In the genomic region with DNA sequence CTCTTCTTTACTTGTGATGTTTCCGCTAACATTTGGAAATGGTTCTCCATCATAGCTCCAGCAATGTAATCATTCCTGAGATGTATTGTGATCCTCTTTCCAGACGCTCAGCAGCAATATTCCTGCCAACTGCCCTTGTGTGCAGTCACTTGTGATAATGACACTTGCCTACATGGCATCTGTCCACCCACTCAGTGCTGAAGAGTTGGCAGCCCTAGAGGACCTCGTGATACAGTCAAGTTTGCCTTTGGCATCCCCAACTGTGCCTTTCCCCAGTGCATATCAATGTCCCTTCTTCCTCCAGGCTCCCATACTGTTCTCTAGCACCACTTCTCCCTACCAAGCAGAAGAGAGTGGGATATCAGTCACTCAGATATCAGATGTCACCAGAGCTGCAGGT, we compare ENCODE assay signal across 14 cellular contexts.
DNase-seq lines count a peak whose midpoint lies in the region; ATAC-seq, FAIRE-seq and TF ChIP-seq lines count a peak whose summit lies in the region.
"Had no signal": no experiment of that assay in that cellular context is flagged by ENCODE, and none has a peak within 500 bp of the region (broad histone marks: within the 10 kb centered on the region; RNA-seq: fewer than 3 reads in every experiment).

No MANE protein-coding gene starts in this region.

- H3K9me3 ChIP-seq in A549, result no peaks in the 10 kb centered on the region
- no peaks in the 10 kb centered on the region for H3K9me3 ChIP-seq in HepG2 (ENCODE audit: low read length)
- H3K9me3 ChIP-seq: prostate gland had no signal

- no peak overlapping the region for H3K9ac ChIP-seq in HepG2 (ENCODE audit: insufficient read depth, low read depth, low read length)

- in situ Hi-C loops in HepG2 (cut with HindIII; ENCODE audit: extremely low pct_ligation_motif_present, low pct_unique_long_range_greater_than_20kb), result no loop called here

- CTCF ChIA-PET in A549 (lab: Yijun Ruan, JAX), result interaction anchor here (0.6 to 3.1 kb wide), 6 partner anchors 9 to 86 kb away, joined by 3 to 16 read pairs (median 4); a partner anchor contains a TSS
- CTCF ChIA-PET in HepG2 (lab: Yijun Ruan, JAX; ENCODE audit: low intra/inter-chr PET ratio, low total read pairs), result no interaction called here

- TF ChIP-seq EP300 in A549 (IDR thresholded peaks at IDR 0.05) (no peak), HepG2 (IDR thresholded peaks at IDR 0.05; ENCODE audit: low read depth in 2 of 2, low read length in 2 of 2) (no peak), HepG2 (CRISPR knock-in tag; IDR thresholded peaks at IDR 0.05; ENCODE audit: borderline replicate concordance) (no peak)

- WGBS in A549 (ENCODE audit: missing lambda C conversion rate), result 97% methylated on average over 3 of the region's 3 CpGs
- WGBS in HepG2 (ENCODE audit: low lambda C conversion rate), result 63% methylated on average over 3 of the region's 3 CpGs

- FAIRE-seq in A549 (lab: Jason Lieb, UNC) (no peak), HepG2 (lab: Jason Lieb, UNC) (no peak)
- FAIRE-seq: astrocyte had no signal

- no peaks in the 10 kb centered on the region for H3K79me2 ChIP-seq in HepG2 (ENCODE audit: insufficient read depth, low read length)

- no peak for TF ChIP-seq CTCF in A549 (IDR thresholded peaks at IDR 0.05)
- no peak for TF ChIP-seq CTCF in HepG2 (CRISPR knock-in tag; IDR thresholded peaks at IDR 0.05)

- no peak for TF ChIP-seq POLR2A in A549 (IDR thresholded peaks at IDR 0.05; ENCODE audit: low read length)
- no peak for TF ChIP-seq POLR2A in HepG2 (IDR thresholded peaks at IDR 0.05; ENCODE audit: insufficient read depth in 1 of 2, low read depth in 2 of 2, low read length in 2 of 2)

- intact Hi-C loops in HepG2 (cut with micrococcal nuclease; ENCODE audit: unreplicated experiment), result no loop called here

- H3K4me2 ChIP-seq in A549 (no peak overlapping the region), HepG2 (ENCODE audit: low read depth, low read length) (no peak overlapping the region)

- peak; percentile 7 to 23; a peak in 1 of 6 replicates for ATAC-seq in A549
- ATAC-seq in HepG2, result no peak

- no peaks in the 10 kb centered on the region for H4K20me1 ChIP-seq in HepG2 (ENCODE audit: insufficient read depth, low read length)

- no peaks in the 10 kb centered on the region for H3K36me3 ChIP-seq in HepG2 (replicated peaks in 1 of 2; ENCODE audit: control insufficient read depth in 1 of 2, insufficient read depth in 2 of 2, low read length in 2 of 2)
- H3K36me3 ChIP-seq: prostate gland had no signal

- peaks cover 10% of the 10 kb centered on the region for H3K4me1 ChIP-seq in A549
- H3K4me1 ChIP-seq in HepG2 (ENCODE audit: insufficient read depth, low read length), result peaks cover 12% of the 10 kb centered on the region

- TF ChIP-seq RAD21 in A549 (conservative IDR thresholded peaks at IDR 0.05 in 1 of 2, IDR thresholded peaks at IDR 0.05 in 1 of 2) (no peak), HepG2 (CRISPR knock-in tag; IDR thresholded peaks at IDR 0.05) (no peak)

- no peak for DNase-seq in A549 (ENCODE audit: low read depth in 1 of 2, low spot score in 1 of 2)
- DNase-seq in NCI-H1092 (lab: John Stamatoyannopoulos, UW), result peak; percentile 63
- DNase-seq in cerebellar cortex (ENCODE audit: low spot score), result peak; percentile 83
- no peak for DNase-seq in HepG2 (ENCODE audit: low spot score)
- no peak for DNase-seq in activated CD4-positive, alpha-beta T cell treated with anti-CD3 and anti-CD28 coated beads, Interleukin-2, amount 50 U/mL, for 1 hour
- no peak for DNase-seq in RKO (ENCODE audit: low spot score)
- DNase-seq in NCI-H748 treated with DMSO at 0.1 percent for 48 hours (lab: John Stamatoyannopoulos, UW), result no peak
- DNase-seq in stimulated activated CD4-positive, alpha-beta T cell treated with anti-CD3 and anti-CD28 coated beads, Interleukin-4, amount 100 ng/mL, for 4 hours, result no peak
- DNase-seq: activated CD4-positive, alpha-beta T cell treated with anti-CD3 and anti-CD28 coated beads, Interleukin-2, amount 50 U/mL, for 4 hours; effector CD4-positive, alpha-beta T cell; immature natural killer cell; NCI-H774 had no signal

- BruUV-seq in HepG2 (replicated peaks; lab: Mats Ljungman, UMichigan), result no TSS peak

- H3K27ac ChIP-seq in A549 (peak overlapping the region in 1 of 2 experiments; percentile 32; a peak in 1 of 6 replicates), HepG2 (ENCODE audit: extremely low read length, insufficient read depth, low read length) (no peak overlapping the region)
- H3K27ac ChIP-seq: prostate gland had no signal

- H2AFZ ChIP-seq in HepG2 (ENCODE audit: low read length), result no peak overlapping the region

- H3K4me3 ChIP-seq in A549 (no peak overlapping the region), HepG2 (replicated peaks in 1 of 3; ENCODE audit: insufficient read depth in 1 of 3, low read depth in 2 of 3, low read length in 3 of 3) (no peak overlapping the region)
- H3K4me3 ChIP-seq: prostate gland had no signal

- H3K27me3 ChIP-seq in HepG2 (ENCODE audit: control insufficient read depth in 1 of 2, insufficient read depth in 2 of 2, low read length in 2 of 2), result no peaks in the 10 kb centered on the region

- POLR2A ChIA-PET in A549 (lab: Yijun Ruan, JAX) (no interaction called here), HepG2 (lab: Yijun Ruan, JAX) (no interaction called here)

TF ChIP-seq in A549, 52 proteins besides CTCF, POLR2A, EP300 and RAD21 (continues in another document):
- TF ChIP-seq, protein P1, sequence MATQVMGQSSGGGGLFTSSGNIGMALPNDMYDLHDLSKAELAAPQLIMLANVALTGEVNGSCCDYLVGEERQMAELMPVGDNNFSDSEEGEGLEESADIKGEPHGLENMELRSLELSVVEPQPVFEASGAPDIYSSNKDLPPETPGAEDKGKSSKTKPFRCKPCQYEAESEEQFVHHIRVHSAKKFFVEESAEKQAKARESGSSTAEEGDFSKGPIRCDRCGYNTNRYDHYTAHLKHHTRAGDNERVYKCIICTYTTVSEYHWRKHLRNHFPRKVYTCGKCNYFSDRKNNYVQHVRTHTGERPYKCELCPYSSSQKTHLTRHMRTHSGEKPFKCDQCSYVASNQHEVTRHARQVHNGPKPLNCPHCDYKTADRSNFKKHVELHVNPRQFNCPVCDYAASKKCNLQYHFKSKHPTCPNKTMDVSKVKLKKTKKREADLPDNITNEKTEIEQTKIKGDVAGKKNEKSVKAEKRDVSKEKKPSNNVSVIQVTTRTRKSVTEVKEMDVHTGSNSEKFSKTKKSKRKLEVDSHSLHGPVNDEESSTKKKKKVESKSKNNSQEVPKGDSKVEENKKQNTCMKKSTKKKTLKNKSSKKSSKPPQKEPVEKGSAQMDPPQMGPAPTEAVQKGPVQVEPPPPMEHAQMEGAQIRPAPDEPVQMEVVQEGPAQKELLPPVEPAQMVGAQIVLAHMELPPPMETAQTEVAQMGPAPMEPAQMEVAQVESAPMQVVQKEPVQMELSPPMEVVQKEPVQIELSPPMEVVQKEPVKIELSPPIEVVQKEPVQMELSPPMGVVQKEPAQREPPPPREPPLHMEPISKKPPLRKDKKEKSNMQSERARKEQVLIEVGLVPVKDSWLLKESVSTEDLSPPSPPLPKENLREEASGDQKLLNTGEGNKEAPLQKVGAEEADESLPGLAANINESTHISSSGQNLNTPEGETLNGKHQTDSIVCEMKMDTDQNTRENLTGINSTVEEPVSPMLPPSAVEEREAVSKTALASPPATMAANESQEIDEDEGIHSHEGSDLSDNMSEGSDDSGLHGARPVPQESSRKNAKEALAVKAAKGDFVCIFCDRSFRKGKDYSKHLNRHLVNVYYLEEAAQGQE (IDR thresholded peaks at IDR 0.05), result peak; percentile 50; the same call in 1 of the 2 replicates

TF ChIP-seq in HepG2, 621 proteins besides CTCF, POLR2A, EP300 and RAD21 (continues in another document):
- no peak for TF ChIP-seq MTF1 (CRISPR knock-in tag; IDR thresholded peaks at IDR 0.05)
- TF ChIP-seq, protein P2, sequence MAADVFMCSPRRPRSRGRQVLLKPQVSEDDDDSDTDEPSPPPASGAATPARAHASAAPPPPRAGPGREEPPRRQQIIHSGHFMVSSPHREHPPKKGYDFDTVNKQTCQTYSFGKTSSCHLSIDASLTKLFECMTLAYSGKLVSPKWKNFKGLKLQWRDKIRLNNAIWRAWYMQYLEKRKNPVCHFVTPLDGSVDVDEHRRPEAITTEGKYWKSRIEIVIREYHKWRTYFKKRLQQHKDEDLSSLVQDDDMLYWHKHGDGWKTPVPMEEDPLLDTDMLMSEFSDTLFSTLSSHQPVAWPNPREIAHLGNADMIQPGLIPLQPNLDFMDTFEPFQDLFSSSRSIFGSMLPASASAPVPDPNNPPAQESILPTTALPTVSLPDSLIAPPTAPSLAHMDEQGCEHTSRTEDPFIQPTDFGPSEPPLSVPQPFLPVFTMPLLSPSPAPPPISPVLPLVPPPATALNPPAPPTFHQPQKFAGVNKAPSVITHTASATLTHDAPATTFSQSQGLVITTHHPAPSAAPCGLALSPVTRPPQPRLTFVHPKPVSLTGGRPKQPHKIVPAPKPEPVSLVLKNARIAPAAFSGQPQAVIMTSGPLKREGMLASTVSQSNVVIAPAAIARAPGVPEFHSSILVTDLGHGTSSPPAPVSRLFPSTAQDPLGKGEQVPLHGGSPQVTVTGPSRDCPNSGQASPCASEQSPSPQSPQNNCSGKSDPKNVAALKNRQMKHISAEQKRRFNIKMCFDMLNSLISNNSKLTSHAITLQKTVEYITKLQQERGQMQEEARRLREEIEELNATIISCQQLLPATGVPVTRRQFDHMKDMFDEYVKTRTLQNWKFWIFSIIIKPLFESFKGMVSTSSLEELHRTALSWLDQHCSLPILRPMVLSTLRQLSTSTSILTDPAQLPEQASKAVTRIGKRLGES (CRISPR knock-in tag; IDR thresholded peaks at IDR 0.05; ENCODE audit: borderline replicate concordance), result no peak
- TF ChIP-seq SNAI1 (CRISPR knock-in tag; IDR thresholded peaks at IDR 0.05; ENCODE audit: borderline replicate concordance), result no peak

Comparison
In these comparisons a context has a peak if more than half of its experiments do, and no peak if none do; other contexts are left out.
1. DNase-seq: peak in NCI-H1092 (single experiment) and cerebellar cortex (single experiment); none in A549 (0 of 2), HepG2 (single experiment), activated CD4-positive, alpha-beta T cell treated with anti-CD3 and anti-CD28 coated beads, Interleukin-2, amount 50 U/mL, for 1 hour (single experiment), RKO (single experiment), NCI-H748 treated with DMSO at 0.1 percent for 48 hours (single experiment) and stimulated activated CD4-positive, alpha-beta T cell treated with anti-CD3 and anti-CD28 coated beads, Interleukin-4, amount 100 ng/mL, for 4 hours (0 of 2).